ENCODE assay signal across 8 cellular contexts in the genomic region with DNA sequence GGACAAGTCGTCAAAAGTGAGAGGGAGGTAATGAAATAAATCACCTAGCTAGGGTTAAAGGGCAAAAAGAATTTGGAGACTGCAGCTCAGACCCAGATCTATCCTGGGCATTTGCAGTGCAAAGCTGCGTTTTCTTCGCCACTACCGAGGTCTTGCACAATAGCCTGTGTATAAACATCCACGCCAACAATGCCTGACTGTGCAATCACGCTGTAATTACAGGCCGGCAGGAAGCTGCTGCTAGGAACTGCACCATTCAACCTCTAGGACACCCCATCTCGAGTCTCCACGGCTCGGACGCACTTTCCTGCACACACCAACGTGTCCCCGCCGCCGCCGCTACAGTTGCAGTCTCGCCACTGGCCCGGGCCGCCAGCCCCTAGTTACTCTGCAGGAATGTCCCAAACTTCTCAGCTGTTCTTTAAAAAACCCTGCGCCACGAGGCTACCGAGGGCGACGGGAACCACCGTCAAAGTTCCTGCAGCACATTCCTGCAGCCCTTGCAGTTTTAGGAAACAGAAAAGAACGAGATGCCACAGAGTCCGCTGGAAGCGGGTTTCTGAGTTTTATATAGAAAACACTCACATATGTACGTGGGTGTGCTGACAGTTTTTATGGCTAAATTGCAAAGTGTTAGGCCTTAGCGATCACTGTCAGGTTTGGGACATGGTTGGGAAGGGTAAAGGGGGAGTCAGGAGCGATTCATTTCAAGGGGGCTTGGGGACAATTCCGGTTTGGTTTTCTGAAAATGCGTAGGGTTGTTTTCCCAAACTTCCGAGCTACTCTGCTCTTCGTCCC.
DNase-seq lines count a peak whose midpoint lies in the region; ATAC-seq, FAIRE-seq and TF ChIP-seq lines count a peak whose summit lies in the region.

No MANE protein-coding gene starts in this region.

- no peaks in the 10 kb centered on the region for H3K27me3 ChIP-seq in left ventricle myocardium inferior (ENCODE audit: low read depth)

- H3K4me3 ChIP-seq in GM08714 (ENCODE audit: low read length): peak overlapping the region; percentile 87
- H3K4me3 ChIP-seq in left ventricle myocardium inferior: peak overlapping the region; percentile 80

- ATAC-seq in HG03108 (IDR thresholded peaks at IDR 0.05; ENCODE audit: unreplicated experiment): no peak

- peak; percentile 86 for FAIRE-seq in HTR-8/SVneo (lab: Jason Lieb, UNC)

- intact Hi-C loops in left ventricle myocardium inferior (cut with micrococcal nuclease): loop anchor here (5.0 kb wide), 1 partner anchor 34 kb away; no protein-coding TSS in a partner anchor
- intact Hi-C loops in posterior vena cava (cut with DNase I): loop anchor here in 1 of 2 donors (2.0 kb wide), 1 partner anchor 27 kb away; no protein-coding TSS in a partner anchor

- no peaks in the 10 kb centered on the region for H3K36me3 ChIP-seq in left ventricle myocardium inferior

- peak; percentile 53 for TF ChIP-seq CTCF in left ventricle myocardium inferior (IDR thresholded peaks at IDR 0.05; ENCODE audit: borderline replicate concordance)

- peaks cover 91% of the 10 kb centered on the region for H3K4me1 ChIP-seq in left ventricle myocardium inferior

- DNase-seq in HTR-8/SVneo (ENCODE audit: insufficient read length, low spot score) (peak; percentile 88), SW 1271 (lab: John Stamatoyannopoulos, UW) (peak; percentile 18 to 76), amniotic stem cell (lab: John Stamatoyannopoulos, UW) (peak; percentile 65), left ventricle myocardium inferior (peak; percentile 70), posterior vena cava (ENCODE audit: low spot score) (peak; percentile 93), D341Med (ENCODE audit: low spot score) (no peak)

- peak overlapping the region; percentile 99 for H3K27ac ChIP-seq in left ventricle myocardium inferior (replicated peaks)

- no peaks in the 10 kb centered on the region for H3K9me3 ChIP-seq in left ventricle myocardium inferior (replicated peaks)
